ENCODE assay signal across 30 cellular contexts in the genomic region with DNA sequence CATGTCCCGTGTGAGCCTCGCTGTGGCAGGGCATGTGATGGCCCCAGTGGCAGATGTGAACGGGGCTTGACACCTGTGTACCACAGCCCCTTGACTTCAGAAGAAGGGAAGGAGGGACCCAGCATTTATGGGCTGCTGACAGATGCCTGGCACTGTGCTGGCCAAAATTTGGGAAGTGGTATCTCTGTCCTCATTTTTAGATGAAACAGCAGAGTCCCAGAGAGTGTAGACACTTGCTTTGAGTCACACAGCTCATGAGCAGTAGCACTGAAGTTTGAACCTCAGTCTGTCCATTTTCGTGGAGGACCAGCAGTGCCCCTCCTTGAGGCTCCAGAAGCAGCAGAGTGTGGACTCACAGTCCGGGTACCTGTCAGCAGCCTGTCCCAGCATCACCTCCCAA. TPM values are rescaled to one million over a fixed set of nuclear protein-coding genes. Genes with fewer than 3 reads are reported as not detected.
A peak's percentile ranks its signal among the peaks of the same experiment; 100 is the strongest.
DNase-seq lines count a peak whose midpoint lies in the region; ATAC-seq and TF ChIP-seq lines count a peak whose summit lies in the region.
"Had no signal": no experiment of that assay in that cellular context is flagged by ENCODE, and none has a peak within 500 bp of the region (broad histone marks: within the 10 kb centered on the region; RNA-seq: fewer than 3 reads in every experiment).

No MANE protein-coding gene starts in this region.

- no peaks in the 10 kb centered on the region for H3K9me3 Mint-ChIP-seq in CD14-positive monocyte
- no peaks in the 10 kb centered on the region for H3K9me3 Mint-ChIP-seq in stimulated activated memory B cell treated with anti-CD40 and anti-IgM and Interleukin-4, amounts not matched to agents 10 μg/mL and 1 μg/mL and 100 μg/mL, for 72 hours
- H3K9me3 Mint-ChIP-seq in glutamatergic neuron (ENCODE audit: unreplicated experiment) = no peaks in the 10 kb centered on the region
- H3K9me3 Mint-ChIP-seq: activated naive CD8-positive, alpha-beta T cell treated with anti-CD3 and anti-CD28 coated beads for 36 hours; CD8-positive, alpha-beta memory T cell; GM23338; natural killer cell had no signal

- H3K27ac Mint-ChIP-seq in CD14-positive monocyte = peak overlapping the region; percentile 54 to 89 (median 83)
- H3K27ac Mint-ChIP-seq in stimulated activated memory B cell treated with anti-CD40 and anti-IgM and Interleukin-4, amounts not matched to agents 10 μg/mL and 1 μg/mL and 100 μg/mL, for 72 hours = peak overlapping the region; percentile 98
- no peak overlapping the region for H3K27ac Mint-ChIP-seq in glutamatergic neuron (ENCODE audit: unreplicated experiment)
- H3K27ac Mint-ChIP-seq: activated naive CD8-positive, alpha-beta T cell treated with anti-CD3 and anti-CD28 coated beads for 36 hours; GM23338 had no signal

- H3K27me3 Mint-ChIP-seq in CD14-positive monocyte (ENCODE audit: low read depth in 3 of 3) = peaks cover 0 to 3% (median 0%) of the 10 kb centered on the region in 3 donors
- H3K27me3 Mint-ChIP-seq in stimulated activated memory B cell treated with anti-CD40 and anti-IgM and Interleukin-4, amounts not matched to agents 10 μg/mL and 1 μg/mL and 100 μg/mL, for 72 hours = no peaks in the 10 kb centered on the region
- peaks cover 4% of the 10 kb centered on the region for H3K27me3 Mint-ChIP-seq in glutamatergic neuron (ENCODE audit: unreplicated experiment)
- H3K27me3 Mint-ChIP-seq: activated naive CD8-positive, alpha-beta T cell treated with anti-CD3 and anti-CD28 coated beads for 36 hours; CD8-positive, alpha-beta memory T cell had no signal

- no peaks in the 10 kb centered on the region for H3K36me3 ChIP-seq in ascending aorta
- peaks cover 1% of the 10 kb centered on the region for H3K36me3 ChIP-seq in lower lobe of right lung
- H3K36me3 ChIP-seq: ovary, upper lobe of left lung had no signal

- H3K9me3 ChIP-seq in ascending aorta (no peaks in the 10 kb centered on the region), lower lobe of right lung (no peaks in the 10 kb centered on the region)
- H3K9me3 ChIP-seq: heart left ventricle, ovary, upper lobe of left lung had no signal

- H3K36me3 Mint-ChIP-seq in CD14-positive monocyte (peaks cover 31 to 70% of the 10 kb centered on the region in 2 donors), glutamatergic neuron (ENCODE audit: unreplicated experiment) (no peaks in the 10 kb centered on the region)
- peaks cover 62% of the 10 kb centered on the region for H3K36me3 Mint-ChIP-seq in stimulated activated memory B cell treated with anti-CD40 and anti-IgM and Interleukin-4, amounts not matched to agents 10 μg/mL and 1 μg/mL and 100 μg/mL, for 72 hours
- H3K36me3 Mint-ChIP-seq: activated naive CD8-positive, alpha-beta T cell treated with anti-CD3 and anti-CD28 coated beads for 36 hours; CD8-positive, alpha-beta memory T cell; natural killer cell had no signal

- H3K4me3 Mint-ChIP-seq in CD14-positive monocyte (no peak overlapping the region), glutamatergic neuron (ENCODE audit: unreplicated experiment) (no peak overlapping the region)
- H3K4me3 Mint-ChIP-seq in stimulated activated memory B cell treated with anti-CD40 and anti-IgM and Interleukin-4, amounts not matched to agents 10 μg/mL and 1 μg/mL and 100 μg/mL, for 72 hours = no peak overlapping the region
- H3K4me3 Mint-ChIP-seq: activated naive CD8-positive, alpha-beta T cell treated with anti-CD3 and anti-CD28 coated beads for 36 hours; CD8-positive, alpha-beta memory T cell; GM23338; natural killer cell had no signal

- H3K4me3 ChIP-seq in ascending aorta = no peak overlapping the region
- no peak overlapping the region for H3K4me3 ChIP-seq in lower lobe of right lung
- H3K4me3 ChIP-seq: GM23338, heart left ventricle, ovary, upper lobe of left lung had no signal

- ATAC-seq in lower lobe of right lung = no peak
- no peak for ATAC-seq in stimulated activated memory B cell treated with anti-CD40 and anti-IgM and Interleukin-4, amounts not matched to agents 10 μg/mL and 1 μg/mL and 100 μg/mL, for 72 hours
- ATAC-seq: GM23338; left colon; natural killer cell; right cardiac atrium; stimulated activated naive CD8-positive, alpha-beta T cell treated with anti-CD3 and anti-CD28 coated beads, Interleukin-15, Interleukin-2, amounts not matched to agents 100 U/mL and 50 U/mL, for 24 hours had no signal

- H3K4me1 ChIP-seq in ascending aorta = peaks cover 16 to 46% of the 10 kb centered on the region in 2 donors
- H3K4me1 ChIP-seq in lower lobe of right lung = peaks cover 74% of the 10 kb centered on the region

- H3K27ac ChIP-seq in ascending aorta (peak overlapping the region; percentile 77), lower lobe of right lung (peak overlapping the region; percentile 18)
- H3K27ac ChIP-seq: ovary, upper lobe of left lung, VCaP had no signal

- H3K27me3 ChIP-seq in ascending aorta (no peaks in the 10 kb centered on the region), lower lobe of right lung (ENCODE audit: low read depth) (no peaks in the 10 kb centered on the region)
- H3K27me3 ChIP-seq: heart left ventricle, ovary, upper lobe of left lung had no signal

- H3K4me1 Mint-ChIP-seq in CD14-positive monocyte = peaks cover 83% of the 10 kb centered on the region
- peaks cover 92% of the 10 kb centered on the region for H3K4me1 Mint-ChIP-seq in stimulated activated memory B cell treated with anti-CD40 and anti-IgM and Interleukin-4, amounts not matched to agents 10 μg/mL and 1 μg/mL and 100 μg/mL, for 72 hours
- peaks cover 11% of the 10 kb centered on the region for H3K4me1 Mint-ChIP-seq in glutamatergic neuron (ENCODE audit: low read depth, unreplicated experiment)
- H3K4me1 Mint-ChIP-seq: activated naive CD8-positive, alpha-beta T cell treated with anti-CD3 and anti-CD28 coated beads for 36 hours had no signal

- no peak for TF ChIP-seq CTCF in CD14-positive monocyte (IDR thresholded peaks at IDR 0.05)
- no peak for TF ChIP-seq CTCF in ascending aorta (IDR thresholded peaks at IDR 0.05)
- TF ChIP-seq CTCF in lower lobe of right lung (IDR thresholded peaks at IDR 0.05) = no peak
- no peak for TF ChIP-seq CTCF in glutamatergic neuron (IDR thresholded peaks at IDR 0.05; ENCODE audit: partially characterized antibody, unreplicated experiment)

- DNase-seq in CD14-positive monocyte (ENCODE audit: low spot score) = no peak
- DNase-seq in ascending aorta (ENCODE audit: low spot score in 2 of 2) = no peak
- no peak for DNase-seq in lower lobe of right lung
- no peak for DNase-seq in glutamatergic neuron
- no peak for DNase-seq in dedifferentiated amniotic fluid mesenchymal stem cell (ENCODE audit: extremely low spot score)
- DNase-seq in iPS-NIHi7 (ENCODE audit: extremely low spot score) = no peak
- no peak for DNase-seq in NOMO-1 treated with DMSO at 0.1 percent for 48 hours (lab: John Stamatoyannopoulos, UW; ENCODE audit: unreplicated experiment)
- DNase-seq: activated CD4-positive, alpha-beta T cell treated with anti-CD3 and anti-CD28 coated beads, Interleukin-2, amount 50 U/mL, for 48 hours; activated effector memory CD4-positive, alpha-beta T cell treated with Interleukin-2 at 50 U/mL for 16 hours; activated naive CD8-positive, alpha-beta T cell treated with anti-CD3 and anti-CD28 coated beads for 36 hours; CD8-positive, alpha-beta memory T cell; central memory CD4-positive, alpha-beta T cell; DMS53; GDM1; heart left ventricle; Karpas-422; left colon; mesendoderm; natural killer cell; NCI-H1092; NCI-H187 treated with DMSO at 0.1 percent for 48 hours; ovary; right cardiac atrium; stimulated activated CD4-positive, alpha-beta T cell treated with anti-CD3 and anti-CD28 coated beads, Interleukin-12 subunit alpha, Interleukin-12 subunit beta, amount 100 ng/mL, for 4 hours; stimulated activated CD4-positive, alpha-beta T cell treated with anti-CD3 and anti-CD28 coated beads, Interleukin-4, amount 100 ng/mL, for 4 hours; stimulated activated naive CD8-positive, alpha-beta T cell treated with anti-CD3 and anti-CD28 coated beads, Interleukin-15, Interleukin-2, amounts not matched to agents 100 U/mL and 50 U/mL, for 24 hours; upper lobe of left lung had no signal

- intact Hi-C loops in CD14-positive monocyte (cut with micrococcal nuclease) (no loop called here), ascending aorta (cut with DNase I) (loop anchor here (10.0 kb wide), 1 partner anchor 1369 kb away; a partner anchor contains a TSS), lower lobe of right lung (cut with DNase I) (no loop called here)

RNA-seq across cellular contexts. Expression of a gene that starts 16.5 kb away (rescaled TPM):
- 10 to 100 TPM; 26.1 to 35.8 TPM for polyA plus RNA-seq in CD14-positive monocyte
- total RNA-seq in ascending aorta (6.7 TPM), lower lobe of right lung (125 TPM), glutamatergic neuron (ENCODE audit: unreplicated experiment) (5.4 TPM)

Comparison
In these comparisons a context has a peak if more than half of its experiments do, and no peak if none do; other contexts are left out.
1. RNA of a gene that starts 16.5 kb away (total RNA-seq): 125 TPM in lower lobe of right lung (single experiment); 6.7 TPM in ascending aorta (single experiment) and 5.4 TPM in glutamatergic neuron (single experiment); every median in the first group is over 10 times any median in the second.